ENCODE assay signal across 17 cellular contexts in genomic region chr5:77101298-77101697, GRCh38. TPM values are rescaled to one million over a fixed set of nuclear protein-coding genes. Genes with fewer than 3 reads are reported as not detected.
DNase-seq lines count a peak whose midpoint lies in the region; ATAC-seq, FAIRE-seq and TF ChIP-seq lines count a peak whose summit lies in the region.
"Had no signal": no experiment of that assay in that cellular context is flagged by ENCODE, and none has a peak within 500 bp of the region (broad histone marks: within the 10 kb centered on the region; RNA-seq: fewer than 3 reads in every experiment).

No MANE protein-coding gene starts in this region.

- no peaks in the 10 kb centered on the region for H4K20me1 ChIP-seq in OCI-LY7 (ENCODE audit: insufficient read depth, low read length)

- H3K9me3 ChIP-seq in left lung (no peaks in the 10 kb centered on the region), OCI-LY7 (ENCODE audit: low read length) (no peaks in the 10 kb centered on the region), right lobe of liver (no peaks in the 10 kb centered on the region)
- H3K9me3 ChIP-seq: gastrocnemius medialis had no signal

- intact Hi-C loops in left lung (cut with DNase I) = no loop called here
- intact Hi-C loops in OCI-LY7 (cut with micrococcal nuclease; ENCODE audit: unreplicated experiment) = no loop called here
- intact Hi-C loops in right lobe of liver (cut with DNase I) = no loop called here

- H3K36me3 ChIP-seq in bronchial epithelial cell (ENCODE audit: control insufficient read depth, insufficient read depth, low read length) (no peaks in the 10 kb centered on the region), left lung (no peaks in the 10 kb centered on the region), OCI-LY7 (ENCODE audit: insufficient read depth, low read length) (no peaks in the 10 kb centered on the region), right lobe of liver (no peaks in the 10 kb centered on the region)
- H3K36me3 ChIP-seq: gastrocnemius medialis had no signal

- CTCF ChIA-PET in OCI-LY7 (lab: Charles Lee; ENCODE audit: unreplicated experiment) = no interaction called here

- peak; percentile 39 for DNase-seq in AG10803 (ENCODE audit: low read depth)
- DNase-seq in HT1080 (ENCODE audit: low read depth) = peak; percentile 84
- peak; percentile 80 for DNase-seq in bronchial epithelial cell (ENCODE audit: low read depth)
- DNase-seq in left lung = no peak
- DNase-seq in OCI-LY7 (ENCODE audit: low spot score) = no peak
- DNase-seq in stimulated activated CD4-positive, alpha-beta T cell treated with anti-CD3 and anti-CD28 coated beads, Interleukin-2, amount 100 ng/mL, for 48 hours = no peak
- no peak for DNase-seq in right lobe of liver
- DNase-seq in GM20000 (ENCODE audit: low spot score) = no peak
- DNase-seq: activated CD8-positive, alpha-beta memory T cell treated with anti-CD3 and anti-CD28 coated beads, Interleukin-2, amount 50 U/mL, for 4 hours; activated naive CD8-positive, alpha-beta T cell treated with anti-CD3 and anti-CD28 coated beads, Interleukin-2, amount 10 ng/mL, durations not matched to agents 7 days and 5 days; cortex of kidney; gastrocnemius medialis; GF-D8; NCI-H146; NCI-H69; stimulated activated CD4-positive, alpha-beta T cell treated with anti-CD3 and anti-CD28 coated beads, Interleukin-4, amount 100 ng/mL, for 1 hour had no signal

- TF ChIP-seq CTCF in AG10803 (conservative IDR thresholded peaks at IDR 0.05; ENCODE audit: low read length) = no peak
- no peak for TF ChIP-seq CTCF in bronchial epithelial cell (IDR thresholded peaks at IDR 0.05; ENCODE audit: insufficient read depth, low read length, severe bottlenecking)
- no peak for TF ChIP-seq CTCF in left lung (IDR thresholded peaks at IDR 0.05)
- no peak for TF ChIP-seq CTCF in OCI-LY7 (conservative IDR thresholded peaks at IDR 0.05; ENCODE audit: low read length)
- no peak for TF ChIP-seq CTCF in right lobe of liver (IDR thresholded peaks at IDR 0.05)
- no peak for TF ChIP-seq CTCF in GM20000 (IDR thresholded peaks at IDR 0.05; ENCODE audit: extremely low read depth, missing control alignments)

- 94% methylated on average over 3 of the region's 4 CpGs for WGBS in right lobe of liver (ENCODE audit: insufficient coverage, low coverage, low lambda C conversion rate, missing lambda C conversion rate)

- H3K79me2 ChIP-seq in OCI-LY7 (ENCODE audit: insufficient read depth, low read depth, low read length) = no peaks in the 10 kb centered on the region

- no peak overlapping the region for H2AFZ ChIP-seq in OCI-LY7 (ENCODE audit: low read length)

- H3K4me3 ChIP-seq in AG10803 (ENCODE audit: low read length) (no peak overlapping the region), bronchial epithelial cell (ENCODE audit: low read depth, low read length) (no peak overlapping the region), left lung (no peak overlapping the region), OCI-LY7 (ENCODE audit: low read depth, low read length, poor library complexity, severe bottlenecking) (no peak overlapping the region), right lobe of liver (no peak overlapping the region)
- H3K4me3 ChIP-seq: gastrocnemius medialis, K562 had no signal

- H3K27ac ChIP-seq in left lung = no peak overlapping the region
- no peak overlapping the region for H3K27ac ChIP-seq in OCI-LY7 (ENCODE audit: low read depth, low read length, poor library complexity, severe bottlenecking)
- H3K27ac ChIP-seq in right lobe of liver = no peak overlapping the region
- H3K27ac ChIP-seq: gastrocnemius medialis had no signal

- H3K4me1 ChIP-seq in left lung (no peaks in the 10 kb centered on the region), OCI-LY7 (ENCODE audit: insufficient read depth, low read length, poor library complexity, severe bottlenecking) (no peaks in the 10 kb centered on the region), right lobe of liver (no peaks in the 10 kb centered on the region)
- H3K4me1 ChIP-seq: gastrocnemius medialis had no signal

- H3K4me2 ChIP-seq in OCI-LY7 (ENCODE audit: low read length) = no peak overlapping the region

- TF ChIP-seq POLR2A in right lobe of liver (IDR thresholded peaks at IDR 0.05) = no peak

- H3K27me3 ChIP-seq in bronchial epithelial cell (ENCODE audit: control insufficient read depth, insufficient read depth, low read length) = no peaks in the 10 kb centered on the region
- no peaks in the 10 kb centered on the region for H3K27me3 ChIP-seq in left lung
- no peaks in the 10 kb centered on the region for H3K27me3 ChIP-seq in right lobe of liver
- H3K27me3 ChIP-seq: gastrocnemius medialis had no signal

- ATAC-seq in left lung = peak; percentile 21
- ATAC-seq in right lobe of liver = no peak
- ATAC-seq: K562 had no signal

- BruUV-seq in OCI-LY7 (replicated peaks; lab: Mats Ljungman, UMichigan) = no TSS peak

- no peak for FAIRE-seq in bronchial epithelial cell (lab: Jason Lieb, UNC)
- FAIRE-seq: K562 had no signal

- H3K9me2 ChIP-seq in OCI-LY7 (ENCODE audit: insufficient read depth, low read length) = no peaks in the 10 kb centered on the region

- POLR2A ChIA-PET in OCI-LY7 (lab: Charles Lee) = no interaction called here

RNA-seq across cellular contexts. Expression of gene ZBED3, which starts 14.2 kb away (rescaled TPM):
- 0.60 and 0.76 TPM in 2 replicates for total RNA-seq in HT1080 (2014; rRNA removed; shearing (Covaris generic))
- 4.2 and 5.5 TPM in 2 replicates for polyA plus RNA-seq in HT1080 (2015; cell fraction: cytosol; rRNA removed)
- 3.7 and 4.9 TPM in 2 replicates for polyA plus RNA-seq in HT1080 (2015; cell fraction: nucleus; rRNA removed)
- 0.53 and 0.90 TPM in 2 replicates for total RNA-seq in bronchial epithelial cell
- total RNA-seq in left lung = 10 to 100 TPM; 11.9 to 13.6 TPM
- total RNA-seq in OCI-LY7 (2014; rRNA removed; shearing (Covaris generic)) = 1.2 and 3.6 TPM in 2 replicates
- 12.6 and 13.2 TPM in 2 replicates for total RNA-seq in OCI-LY7 (2022)
- 10 to 100 TPM in 3 of 6 experiments, 1 to 10 TPM in 3; 3.6 to 29.4 (median 11.0) TPM for total RNA-seq in right lobe of liver
- total RNA-seq: K562 had no signal

Comparison
In these comparisons a context has a peak if more than half of its experiments do, and no peak if none do; other contexts are left out.
1. DNase-seq: peak in AG10803 (single experiment), HT1080 (single experiment) and bronchial epithelial cell (single experiment); none in left lung (0 of 2), OCI-LY7 (single experiment), stimulated activated CD4-positive, alpha-beta T cell treated with anti-CD3 and anti-CD28 coated beads, Interleukin-2, amount 100 ng/mL, for 48 hours (0 of 2), right lobe of liver (0 of 3) and GM20000 (single experiment).